Comparison of ENCODE assay signal across 12 cellular contexts in genomic region chr14:27050195-27050594, GRCh38.
"Had no signal": no experiment of that assay in that cellular context is flagged by ENCODE, and none has a peak within 500 bp of the region (broad histone marks: within the 10 kb centered on the region; RNA-seq: fewer than 3 reads in every experiment).

No MANE protein-coding gene starts in this region.

- H3K27ac Mint-ChIP-seq: activated CD4-positive, alpha-beta T cell treated with anti-CD3 and anti-CD28 coated beads, Interleukin-2, amount 10 ng/mL, durations not matched to agents 7 days and 5 days; nephron had no signal

- DNase-seq: activated CD4-positive, alpha-beta T cell treated with anti-CD3 and anti-CD28 coated beads, Interleukin-2, amount 10 ng/mL, durations not matched to agents 7 days and 5 days; activated CD8-positive, alpha-beta memory T cell treated with anti-CD3 and anti-CD28 coated beads for 24 hours; activated naive CD4-positive, alpha-beta T cell treated with Interleukin-2 at 50 U/mL for 16 hours; anterior cingulate cortex; cerebellar nuclear complex; effector memory CD4-positive, alpha-beta T cell; kidney glomerular epithelial cell; mesenchymal stem cell; ovary; stimulated activated naive CD8-positive, alpha-beta T cell treated with anti-CD3 and anti-CD28 coated beads, Interleukin-15, Interleukin-2, amounts not matched to agents 100 U/mL and 50 U/mL, for 24 hours; transverse colon had no signal

- H3K4me3 ChIP-seq: ovary, transverse colon had no signal

- H3K4me3 Mint-ChIP-seq: activated CD4-positive, alpha-beta T cell treated with anti-CD3 and anti-CD28 coated beads, Interleukin-2, amount 10 ng/mL, durations not matched to agents 7 days and 5 days; nephron had no signal

- H3K4me1 Mint-ChIP-seq: activated CD4-positive, alpha-beta T cell treated with anti-CD3 and anti-CD28 coated beads, Interleukin-2, amount 10 ng/mL, durations not matched to agents 7 days and 5 days had no signal

- H3K27me3 ChIP-seq: ovary, transverse colon had no signal

- H3K27me3 Mint-ChIP-seq: activated CD4-positive, alpha-beta T cell treated with anti-CD3 and anti-CD28 coated beads, Interleukin-2, amount 10 ng/mL, durations not matched to agents 7 days and 5 days had no signal

- H3K4me1 ChIP-seq: transverse colon had no signal

- H3K27ac ChIP-seq: ovary, transverse colon had no signal

- H3K36me3 ChIP-seq: ovary, transverse colon had no signal
